ENCODE assay signal across 8 cellular contexts in the genomic region with DNA sequence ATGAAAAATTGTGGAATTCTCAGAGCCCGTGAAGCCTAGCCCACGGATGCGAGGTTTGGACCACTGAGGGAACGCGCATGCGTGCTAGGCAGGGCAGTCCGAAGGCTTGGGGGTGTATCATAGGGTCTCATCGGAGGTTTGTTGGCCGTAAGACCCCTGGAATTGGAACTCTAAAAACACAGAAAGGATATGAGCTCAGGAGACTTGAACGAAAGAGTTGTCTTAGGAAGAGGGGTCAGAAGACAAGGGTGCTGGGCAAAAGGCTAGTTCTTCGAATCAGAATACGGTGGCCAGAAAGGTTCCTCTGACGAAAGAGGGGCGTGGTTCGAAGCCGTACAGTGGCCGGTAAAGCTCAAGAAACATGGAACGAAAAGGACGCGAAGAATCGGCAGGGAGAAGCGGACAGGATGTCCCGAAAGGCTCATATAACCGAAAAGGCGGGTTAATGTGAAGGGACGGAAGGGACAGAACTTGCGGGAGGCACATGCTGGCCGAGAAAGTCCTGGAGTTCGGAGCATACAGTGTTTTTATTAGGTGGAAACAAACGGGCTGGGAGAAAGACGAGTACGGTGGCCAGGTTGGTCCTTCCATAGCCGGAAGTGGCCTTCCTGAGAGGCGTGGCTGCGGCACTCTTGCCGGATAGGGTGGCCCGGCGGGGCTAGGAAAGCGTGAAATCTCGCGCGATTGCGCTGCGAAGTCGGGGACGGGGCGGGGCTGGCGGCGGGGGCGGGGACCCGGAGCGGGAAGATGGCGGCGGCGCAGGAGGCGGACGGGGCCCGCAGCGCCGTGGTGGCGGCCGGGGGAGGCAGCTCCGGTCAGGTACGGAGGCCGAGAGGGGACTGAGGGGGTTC. TPM values are rescaled to one million over a fixed set of nuclear protein-coding genes. Genes with fewer than 3 reads are reported as not detected.
DNase-seq lines count a peak whose midpoint lies in the region; ATAC-seq and TF ChIP-seq lines count a peak whose summit lies in the region.

A gene with protein sequence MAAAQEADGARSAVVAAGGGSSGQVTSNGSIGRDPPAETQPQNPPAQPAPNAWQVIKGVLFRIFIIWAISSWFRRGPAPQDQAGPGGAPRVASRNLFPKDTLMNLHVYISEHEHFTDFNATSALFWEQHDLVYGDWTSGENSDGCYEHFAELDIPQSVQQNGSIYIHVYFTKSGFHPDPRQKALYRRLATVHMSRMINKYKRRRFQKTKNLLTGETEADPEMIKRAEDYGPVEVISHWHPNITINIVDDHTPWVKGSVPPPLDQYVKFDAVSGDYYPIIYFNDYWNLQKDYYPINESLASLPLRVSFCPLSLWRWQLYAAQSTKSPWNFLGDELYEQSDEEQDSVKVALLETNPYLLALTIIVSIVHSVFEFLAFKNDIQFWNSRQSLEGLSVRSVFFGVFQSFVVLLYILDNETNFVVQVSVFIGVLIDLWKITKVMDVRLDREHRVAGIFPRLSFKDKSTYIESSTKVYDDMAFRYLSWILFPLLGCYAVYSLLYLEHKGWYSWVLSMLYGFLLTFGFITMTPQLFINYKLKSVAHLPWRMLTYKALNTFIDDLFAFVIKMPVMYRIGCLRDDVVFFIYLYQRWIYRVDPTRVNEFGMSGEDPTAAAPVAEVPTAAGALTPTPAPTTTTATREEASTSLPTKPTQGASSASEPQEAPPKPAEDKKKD (plus strand): TSS at position 732 of the 851 bp plus-strand sequence. CDS start 16 bp downstream, at position 748.

- TF ChIP-seq CTCF in BJ (IDR thresholded peaks at IDR 0.05; ENCODE audit: insufficient read depth, low read depth, low read length) (no peak), choroid plexus epithelial cell (conservative IDR thresholded peaks at IDR 0.05; ENCODE audit: low read depth, low read length) (no peak)

- POLR2A ChIA-PET in BJ (lab: Charles Lee), result no interaction called here

- peaks cover 3% of the 10 kb centered on the region; the same call in 1 of the 2 replicates for H3K36me3 ChIP-seq in BJ (ENCODE audit: control insufficient read depth, insufficient read depth, low read length)

- peak; percentile 73 for DNase-seq in BJ (ENCODE audit: low read depth)
- peak; percentile 79 for DNase-seq in NCI-H524 treated with DMSO at 0.1 percent for 48 hours (lab: John Stamatoyannopoulos, UW)
- DNase-seq in activated CD4-positive, alpha-beta T cell treated with anti-CD3 and anti-CD28 coated beads for 4 hours, result peak; percentile 95 to 96
- peak; percentile 98 for DNase-seq in choroid plexus epithelial cell (ENCODE audit: low read depth)
- DNase-seq in kidney glomerular epithelial cell (lab: John Stamatoyannopoulos, UW), result peak; percentile 93
- peak; percentile 95 to 96 for DNase-seq in stimulated activated CD4-positive, alpha-beta T cell treated with anti-CD3 and anti-CD28 coated beads, Interleukin-15, amount 100 ng/mL, for 48 hours (ENCODE audit: low read depth in 2 of 2)

- H3K4me3 ChIP-seq in BJ (ENCODE audit: low read depth, low read length) (peak within 1 kb of the TSS; percentile 77), choroid plexus epithelial cell (ENCODE audit: low read depth, low read length) (peak within 1 kb of the TSS; percentile 96)

- H3K27me3 ChIP-seq in BJ (ENCODE audit: control insufficient read depth, insufficient read depth, low read length), result no peaks in the 10 kb centered on the region

- ATAC-seq in GM19324 (IDR thresholded peaks at IDR 0.05; ENCODE audit: low FRiP score, unreplicated experiment) (peak; percentile 83), HG03460 (IDR thresholded peaks at IDR 0.05; ENCODE audit: unreplicated experiment) (peak; percentile 78)

- CTCF ChIA-PET in BJ (lab: Yijun Ruan, JAX), result interaction anchor here (0.6 to 12.3 kb wide), 8 partner anchors 10 to 322 kb away, joined by 3 to 151 read pairs (median 3); a partner anchor contains a TSS

RNA-seq across cellular contexts. Expression of the gene that starts here (rescaled TPM):
- polyA plus RNA-seq in BJ (2011; rRNA removed), result 65.2 and 127 TPM in 2 replicates
- 78.3 and 94.6 TPM in 2 replicates for polyA minus RNA-seq in BJ (2011; rRNA and poly(A)+ RNA removed)

Comparison
In these comparisons a context has a peak if more than half of its experiments do, and no peak if none do; other contexts are left out.
1. Peak in every context shown above with its lines: DNase-seq, ATAC-seq and H3K4me3 ChIP-seq.